8 cellular contexts compared by ENCODE assay signal in the genomic region with DNA sequence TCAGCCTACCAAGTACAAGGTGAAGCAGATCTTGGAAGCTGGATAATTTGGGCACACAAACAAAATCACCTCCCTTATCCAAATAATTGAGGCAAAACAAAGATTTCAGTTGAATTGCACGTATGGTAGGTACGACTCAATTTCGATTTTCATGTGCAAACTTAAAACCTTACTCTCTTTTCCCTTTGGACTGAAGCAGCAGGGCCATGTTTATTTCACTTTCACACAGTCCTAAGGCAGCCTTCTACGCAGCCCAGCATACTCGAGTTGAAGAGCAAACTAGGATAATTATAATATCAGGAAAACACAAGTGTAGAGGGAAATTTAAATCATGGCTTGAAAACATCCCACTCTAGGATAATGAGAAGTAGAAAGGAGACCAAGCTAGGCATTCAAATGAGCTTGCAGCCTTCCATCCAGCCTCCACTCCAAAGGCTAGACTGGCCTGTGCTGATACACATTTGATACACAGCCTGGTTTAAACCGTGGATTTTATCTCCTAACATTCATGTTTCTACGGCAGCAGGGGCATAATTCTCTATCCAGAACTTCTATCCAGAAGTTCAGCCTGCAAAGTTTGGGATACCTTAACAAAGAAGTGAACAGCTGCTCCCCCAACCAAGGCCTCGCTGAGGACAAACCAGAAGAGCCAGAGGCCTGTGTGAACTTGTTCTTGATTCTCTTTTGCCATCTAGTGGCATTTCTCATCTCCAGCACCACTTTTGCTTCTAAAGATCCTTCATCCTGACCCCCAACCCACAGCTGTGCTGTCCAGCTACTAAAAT. TPM values are rescaled to one million over a fixed set of nuclear protein-coding genes. Genes with fewer than 3 reads are reported as not detected.
DNase-seq lines count a peak whose midpoint lies in the region; ATAC-seq and TF ChIP-seq lines count a peak whose summit lies in the region.

No MANE protein-coding gene starts in this region.

- CTCF ChIA-PET in WTC11 (lab: Charles Lee): interaction anchor here (0.6 to 7.0 kb wide), 52 partner anchors 8 to 483 kb away, joined by 3 to 670 read pairs (median 6); partner anchors contain the start of genes ARHGEF40, NDRG2, RNASE4 and RNASE8

- H3K27ac Mint-ChIP-seq in WTC11 (peak overlapping the region; percentile 72; the same call in 1 of the 2 replicates), neural crest cell (ENCODE audit: unreplicated experiment) (peak overlapping the region; percentile 66)

- H3K4me1 Mint-ChIP-seq in WTC11: peaks cover 26% of the 10 kb centered on the region
- peaks cover 7% of the 10 kb centered on the region for H3K4me1 Mint-ChIP-seq in neural crest cell

- H3K27me3 Mint-ChIP-seq in WTC11 (ENCODE audit: low read depth) (peaks cover 3% of the 10 kb centered on the region; the same call in 1 of the 2 replicates), neural crest cell (ENCODE audit: low read depth) (peaks cover 25% of the 10 kb centered on the region)

- POLR2A ChIA-PET in WTC11 (lab: Charles Lee): interaction anchor here (1.0 to 2.8 kb wide), 8 partner anchors 13 to 63 kb away, joined by 3 to 26 read pairs (median 4); partner anchors contain the start of gene ARHGEF40

- H3K27ac ChIP-seq in 22Rv1: no peak overlapping the region

- H3K4me3 ChIP-seq in fibroblast of villous mesenchyme (ENCODE audit: low read depth, low read length): no peak overlapping the region

- H3K36me3 Mint-ChIP-seq in WTC11 (no peaks in the 10 kb centered on the region), neural crest cell (ENCODE audit: low read depth) (no peaks in the 10 kb centered on the region)

- TF ChIP-seq CTCF in 22Rv1 (IDR thresholded peaks at IDR 0.05) (peak; percentile 65), WTC11 (IDR thresholded peaks at IDR 0.05) (0 out of 2 replicates have a peak, but pooled peaks have one; percentile 25), fibroblast of villous mesenchyme (IDR thresholded peaks at IDR 0.05; ENCODE audit: insufficient read depth, low read depth, low read length) (peak; percentile 73), neural crest cell (conservative IDR thresholded peaks at IDR 0.05) (peak; percentile 73)

- H3K9me3 Mint-ChIP-seq in WTC11 (no peaks in the 10 kb centered on the region), neural crest cell (no peaks in the 10 kb centered on the region)

- DNase-seq in GDM1 (lab: John Stamatoyannopoulos, UW) (peak; percentile 63), NCI-H1105 treated with DMSO at 0.1 percent for 48 hours (lab: John Stamatoyannopoulos, UW) (peak; percentile 29), WTC11 (ENCODE audit: low spot score) (peak; percentile 33), fibroblast of villous mesenchyme (ENCODE audit: low read depth) (peak; percentile 72), neural crest cell (ENCODE audit: low read depth, low spot score) (no peak)

- ATAC-seq in WTC11 (peak; percentile 74), GM18519 (IDR thresholded peaks at IDR 0.05; ENCODE audit: low FRiP score, unreplicated experiment) (no peak), HG03354 (IDR thresholded peaks at IDR 0.05; ENCODE audit: poor library complexity, severe bottlenecking, unreplicated experiment) (no peak)

- H3K4me3 Mint-ChIP-seq in WTC11 (peak overlapping the region; percentile 25), neural crest cell (no peak overlapping the region)

TF ChIP-seq in WTC11, 78 proteins besides CTCF, POLR2A, EP300 and RAD21 (continues in another document):
- no peak for TF ChIP-seq GRHL2 (CRISPR knock-in tag; IDR thresholded peaks at IDR 0.05; ENCODE audit: insufficient replicate concordance, severe bottlenecking)
- no peak for TF ChIP-seq ESRRA (CRISPR knock-in tag; IDR thresholded peaks at IDR 0.05; ENCODE audit: borderline replicate concordance)
- no peak for TF ChIP-seq HMGA2 (CRISPR knock-in tag; IDR thresholded peaks at IDR 0.05)
- no peak for TF ChIP-seq SMAD4 (CRISPR knock-in tag; IDR thresholded peaks at IDR 0.05)
- TF ChIP-seq ZNF121 (CRISPR knock-in tag; IDR thresholded peaks at IDR 0.05): no peak
- TF ChIP-seq NR3C1 (CRISPR knock-in tag; conservative IDR thresholded peaks at IDR 0.05; ENCODE audit: low read depth): no peak
- TF ChIP-seq, protein P1, sequence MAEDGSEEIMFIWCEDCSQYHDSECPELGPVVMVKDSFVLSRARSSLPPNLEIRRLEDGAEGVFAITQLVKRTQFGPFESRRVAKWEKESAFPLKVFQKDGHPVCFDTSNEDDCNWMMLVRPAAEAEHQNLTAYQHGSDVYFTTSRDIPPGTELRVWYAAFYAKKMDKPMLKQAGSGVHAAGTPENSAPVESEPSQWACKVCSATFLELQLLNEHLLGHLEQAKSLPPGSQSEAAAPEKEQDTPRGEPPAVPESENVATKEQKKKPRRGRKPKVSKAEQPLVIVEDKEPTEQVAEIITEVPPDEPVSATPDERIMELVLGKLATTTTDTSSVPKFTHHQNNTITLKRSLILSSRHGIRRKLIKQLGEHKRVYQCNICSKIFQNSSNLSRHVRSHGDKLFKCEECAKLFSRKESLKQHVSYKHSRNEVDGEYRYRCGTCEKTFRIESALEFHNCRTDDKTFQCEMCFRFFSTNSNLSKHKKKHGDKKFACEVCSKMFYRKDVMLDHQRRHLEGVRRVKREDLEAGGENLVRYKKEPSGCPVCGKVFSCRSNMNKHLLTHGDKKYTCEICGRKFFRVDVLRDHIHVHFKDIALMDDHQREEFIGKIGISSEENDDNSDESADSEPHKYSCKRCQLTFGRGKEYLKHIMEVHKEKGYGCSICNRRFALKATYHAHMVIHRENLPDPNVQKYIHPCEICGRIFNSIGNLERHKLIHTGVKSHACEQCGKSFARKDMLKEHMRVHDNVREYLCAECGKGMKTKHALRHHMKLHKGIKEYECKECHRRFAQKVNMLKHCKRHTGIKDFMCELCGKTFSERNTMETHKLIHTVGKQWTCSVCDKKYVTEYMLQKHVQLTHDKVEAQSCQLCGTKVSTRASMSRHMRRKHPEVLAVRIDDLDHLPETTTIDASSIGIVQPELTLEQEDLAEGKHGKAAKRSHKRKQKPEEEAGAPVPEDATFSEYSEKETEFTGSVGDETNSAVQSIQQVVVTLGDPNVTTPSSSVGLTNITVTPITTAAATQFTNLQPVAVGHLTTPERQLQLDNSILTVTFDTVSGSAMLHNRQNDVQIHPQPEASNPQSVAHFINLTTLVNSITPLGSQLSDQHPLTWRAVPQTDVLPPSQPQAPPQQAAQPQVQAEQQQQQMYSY (CRISPR knock-in tag; IDR thresholded peaks at IDR 0.05): no peak
- no peak for TF ChIP-seq NFYB (CRISPR knock-in tag; conservative IDR thresholded peaks at IDR 0.05; ENCODE audit: low read depth)
- TF ChIP-seq TP53 (CRISPR knock-in tag; IDR thresholded peaks at IDR 0.05): no peak
- no peak for TF ChIP-seq ZBTB43 (CRISPR knock-in tag; IDR thresholded peaks at IDR 0.05)
- no peak for TF ChIP-seq SMAD3 (CRISPR knock-in tag; IDR thresholded peaks at IDR 0.05; ENCODE audit: borderline replicate concordance)
- no peak for TF ChIP-seq CREM (CRISPR knock-in tag; IDR thresholded peaks at IDR 0.05)
- no peak for TF ChIP-seq STAT6 (CRISPR knock-in tag; conservative IDR thresholded peaks at IDR 0.05; ENCODE audit: low read depth)
- TF ChIP-seq NFATC4 (CRISPR knock-in tag; IDR thresholded peaks at IDR 0.05): no peak
- no peak for TF ChIP-seq ZNF671 (CRISPR knock-in tag; IDR thresholded peaks at IDR 0.05)

RNA-seq across cellular contexts. Expression of gene RNASE7, which starts 2.4 kb away (rescaled TPM):
- not detected in 3 replicates for total RNA-seq in WTC11 (2021)
- not detected in 2 replicates for total RNA-seq in fibroblast of villous mesenchyme
- not detected in 2 replicates for total RNA-seq in neural crest cell

RNA-seq across cellular contexts. Expression of gene RNASE13, which starts 5.2 kb away (rescaled TPM):
- total RNA-seq in WTC11 (2021) (not detected in 3 replicates), fibroblast of villous mesenchyme (not detected in 2 replicates), neural crest cell (not detected in 2 replicates)

RNA-seq across cellular contexts. Expression of gene TPPP2, which starts 9.8 kb away (rescaled TPM):
- total RNA-seq in WTC11 (2021) (0.35 to 0.60 TPM in 2 of 3 replicates, not detected in the other), fibroblast of villous mesenchyme (not detected in 2 replicates), neural crest cell (not detected in 2 replicates)

RNA-seq across cellular contexts. Expression of gene NDRG2, which starts 14.9 kb away (rescaled TPM):
- 28.5 to 32.2 TPM (median 30.1 TPM) in 3 replicates for total RNA-seq in WTC11 (2021)
- 1.3 TPM in 1 of 2 replicates, not detected in the other for total RNA-seq in fibroblast of villous mesenchyme
- 13.7 and 17.4 TPM in 2 replicates for total RNA-seq in neural crest cell

RNA-seq across cellular contexts. Expression of gene RNASE8, which starts 17.8 kb away (rescaled TPM):
- total RNA-seq in WTC11 (2021) (not detected in 3 replicates), fibroblast of villous mesenchyme (not detected in 2 replicates), neural crest cell (not detected in 2 replicates)
